ENCODE assay signal across 9 cellular contexts in genomic region chr10:12419279-12419847, GRCh38.
DNase-seq lines count a peak whose midpoint lies in the region; ATAC-seq and TF ChIP-seq lines count a peak whose summit lies in the region.
"Had no signal": no experiment of that assay in that cellular context is flagged by ENCODE, and none has a peak within 500 bp of the region (broad histone marks: within the 10 kb centered on the region; RNA-seq: fewer than 3 reads in every experiment).

No MANE protein-coding gene starts in this region.

- H3K27me3 Mint-ChIP-seq in nephron progenitor cell (ENCODE audit: low read depth, poor library complexity): no peaks in the 10 kb centered on the region
- H3K27me3 Mint-ChIP-seq: dendritic cell treated with granulocyte-macrophage colony-stimulating factor and Interleukin-4, amounts not matched to agents 40 ng/mL and 50 ng/mL, for 4 days had no signal

- H3K4me1 ChIP-seq in A673 (ENCODE audit: insufficient read depth, low read length, poor library complexity, severe bottlenecking) (no peaks in the 10 kb centered on the region), hepatocyte (ENCODE audit: insufficient read depth) (peaks cover 4% of the 10 kb centered on the region)

- TF ChIP-seq CTCF in A673 (conservative IDR thresholded peaks at IDR 0.05; ENCODE audit: low read depth, low read length): no peak
- TF ChIP-seq CTCF in hepatocyte (IDR thresholded peaks at IDR 0.05; ENCODE audit: poor library complexity): no peak
- no peak for TF ChIP-seq CTCF in nephron progenitor cell (IDR thresholded peaks at IDR 0.05)

- H3K27me3 ChIP-seq in A673 (replicated peaks; ENCODE audit: insufficient read depth, low read depth, low read length, poor library complexity): no peaks in the 10 kb centered on the region
- H3K27me3 ChIP-seq in hepatocyte: no peaks in the 10 kb centered on the region

- H3K9me2 ChIP-seq in hepatocyte (replicated peaks; ENCODE audit: insufficient read depth): no peaks in the 10 kb centered on the region

- peak; percentile 35 for DNase-seq in A673 (ENCODE audit: low spot score)
- DNase-seq in NCI-H226: peak; percentile 97
- DNase-seq in activated effector memory CD4-positive, alpha-beta T cell treated with Interleukin-2 at 50 U/mL for 16 hours: peak; percentile 33
- peak; percentile 73 for DNase-seq in hepatocyte (ENCODE audit: low spot score)
- DNase-seq in stimulated activated CD8-positive, alpha-beta memory T cell treated with anti-CD3 and anti-CD28 coated beads, Interleukin-7, amount 100 ng/mL, for 4 hours (ENCODE audit: low read depth in 2 of 2): peak; percentile 43 to 55
- no peak for DNase-seq in NCI-H2107 treated with DMSO at 0.1 percent for 48 hours (lab: John Stamatoyannopoulos, UW; ENCODE audit: unreplicated experiment)
- DNase-seq in nephron progenitor cell: no peak

- no peak overlapping the region for H3K4me3 Mint-ChIP-seq in nephron progenitor cell
- H3K4me3 Mint-ChIP-seq: dendritic cell treated with granulocyte-macrophage colony-stimulating factor and Interleukin-4, amounts not matched to agents 40 ng/mL and 50 ng/mL, for 4 days had no signal

- H3K9me3 Mint-ChIP-seq in nephron progenitor cell: no peaks in the 10 kb centered on the region
- H3K9me3 Mint-ChIP-seq: dendritic cell treated with granulocyte-macrophage colony-stimulating factor and Interleukin-4, amounts not matched to agents 40 ng/mL and 50 ng/mL, for 4 days had no signal

- H3K4me3 ChIP-seq in A673 (ENCODE audit: low read depth, low read length, poor library complexity, severe bottlenecking): no peak overlapping the region
- no peak overlapping the region for H3K4me3 ChIP-seq in hepatocyte

- intact Hi-C loops in A673 (cut with micrococcal nuclease; ENCODE audit: unreplicated experiment): no loop called here

- no peaks in the 10 kb centered on the region for H4K20me1 ChIP-seq in hepatocyte (ENCODE audit: insufficient read depth, poor library complexity, severe bottlenecking)

- CTCF ChIA-PET in A673 (lab: Charles Lee): no interaction called here

- no peak overlapping the region for H2AFZ ChIP-seq in hepatocyte

- H3K36me3 ChIP-seq in A673 (ENCODE audit: insufficient read depth, low read length, poor library complexity, severe bottlenecking) (no peaks in the 10 kb centered on the region), hepatocyte (replicated peaks; ENCODE audit: insufficient read depth, low read depth) (no peaks in the 10 kb centered on the region)

- ATAC-seq in GM18520 (IDR thresholded peaks at IDR 0.05; ENCODE audit: unreplicated experiment): no peak

- POLR2A ChIA-PET in A673 (lab: Charles Lee; ENCODE audit: low non-redundant PET): no interaction called here

- H3K36me3 Mint-ChIP-seq in nephron progenitor cell (ENCODE audit: low read depth): no peaks in the 10 kb centered on the region

- no TSS peak for BruUV-seq in A673 (replicated peaks; lab: Mats Ljungman, UMichigan)

- H3K4me2 ChIP-seq in hepatocyte: no peak overlapping the region

- H3K27ac Mint-ChIP-seq in nephron progenitor cell: no peak overlapping the region
- H3K27ac Mint-ChIP-seq: dendritic cell treated with granulocyte-macrophage colony-stimulating factor and Interleukin-4, amounts not matched to agents 40 ng/mL and 50 ng/mL, for 4 days had no signal

- no peaks in the 10 kb centered on the region for H3K79me2 ChIP-seq in hepatocyte

- H3K4me1 Mint-ChIP-seq in nephron progenitor cell: no peaks in the 10 kb centered on the region

- WGBS in hepatocyte (ENCODE audit: low lambda C conversion rate, missing lambda C conversion rate): 73% methylated on average over 9 of the region's 9 CpGs

- H3K9me3 ChIP-seq in A673 (ENCODE audit: low read depth, low read length, poor library complexity, severe bottlenecking) (no peaks in the 10 kb centered on the region), hepatocyte (ENCODE audit: low read depth) (no peaks in the 10 kb centered on the region)

- no peak overlapping the region for H3K27ac ChIP-seq in A673 (ENCODE audit: low read depth, low read length, poor library complexity, severe bottlenecking)
- peak overlapping the region; percentile 47 for H3K27ac ChIP-seq in hepatocyte

Comparison
In these comparisons a context has a peak if more than half of its experiments do, and no peak if none do; other contexts are left out.
1. DNase-seq: peak in A673 (single experiment), NCI-H226 (single experiment), activated effector memory CD4-positive, alpha-beta T cell treated with Interleukin-2 at 50 U/mL for 16 hours (single experiment), hepatocyte (single experiment) and stimulated activated CD8-positive, alpha-beta memory T cell treated with anti-CD3 and anti-CD28 coated beads, Interleukin-7, amount 100 ng/mL, for 4 hours (2 of 2); none in NCI-H2107 treated with DMSO at 0.1 percent for 48 hours (single experiment) and nephron progenitor cell (single experiment).